In the genomic region with DNA sequence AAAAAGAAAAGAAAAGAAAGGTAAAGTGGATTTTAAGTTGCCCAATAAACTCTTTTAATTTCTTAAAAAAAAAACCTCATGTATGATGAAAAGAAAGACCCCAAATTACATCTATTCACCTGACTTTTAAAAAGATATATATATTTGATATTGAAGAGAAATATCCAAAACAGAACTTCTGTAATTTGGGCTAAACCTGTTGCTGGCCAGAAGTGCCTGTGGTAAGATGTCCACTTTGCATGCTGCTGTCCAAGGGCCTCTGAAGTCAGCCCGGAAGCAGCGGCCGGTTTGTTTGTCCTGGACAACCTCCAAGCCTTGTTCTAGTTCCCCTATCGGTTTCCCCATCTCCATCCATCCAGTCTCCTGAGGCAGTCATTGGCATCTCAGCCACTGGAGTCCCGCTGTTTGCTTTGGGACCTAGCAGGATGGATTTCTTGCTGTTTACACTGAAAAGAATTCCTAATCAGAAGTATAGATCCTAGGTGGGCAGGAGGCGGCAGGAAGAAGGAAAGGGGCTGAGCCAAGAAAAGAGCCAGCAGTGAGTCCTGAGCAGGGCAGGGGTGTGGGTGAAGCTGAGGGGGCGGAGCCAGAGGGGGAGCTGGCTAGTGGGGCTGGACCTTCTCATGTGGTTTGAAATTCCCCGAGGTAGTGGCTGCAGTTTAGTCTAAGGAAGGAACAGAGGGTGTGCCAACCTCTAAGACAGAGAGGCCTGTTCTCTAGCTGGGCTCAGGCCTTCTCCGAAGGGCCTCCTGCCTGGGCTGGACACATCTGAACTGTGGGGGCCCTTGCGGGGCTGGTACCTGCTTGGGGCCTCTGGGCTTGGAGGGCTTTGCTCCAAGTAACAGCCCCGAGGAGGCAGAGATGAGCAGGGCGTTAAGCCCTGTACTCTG, we compare ENCODE assay signal across 10 cellular contexts. TPM values are rescaled to one million over a fixed set of nuclear protein-coding genes. Genes with fewer than 3 reads are reported as not detected.
DNase-seq lines count a peak whose midpoint lies in the region; ATAC-seq, FAIRE-seq and TF ChIP-seq lines count a peak whose summit lies in the region.
"Had no signal": no experiment of that assay in that cellular context is flagged by ENCODE, and none has a peak within 500 bp of the region (broad histone marks: within the 10 kb centered on the region; RNA-seq: fewer than 3 reads in every experiment).

No MANE protein-coding gene starts in this region.

- no peak overlapping the region; a peak in 1 of 7 replicates for H3K9ac ChIP-seq in H1 (replicated peaks in 1 of 4; ENCODE audit: extremely low read depth in 1 of 4, low read depth in 3 of 4, low read length in 3 of 4)

- H3K27me3 ChIP-seq in H1 (replicated peaks in 1 of 4; ENCODE audit: control insufficient read depth in 3 of 4, extremely low read depth in 1 of 4, insufficient read depth in 3 of 4, low read length in 3 of 4) = peaks cover 0 to 30% (median 20%) of the 10 kb centered on the region in 4 experiments; a peak in 5 of 7 replicates

- H3K14ac ChIP-seq in H1 (ENCODE audit: insufficient read length) = no peak overlapping the region

- H2BK5ac ChIP-seq in H1 (ENCODE audit: low read depth, low read length) = no peak overlapping the region

- H4K91ac ChIP-seq in H1 (replicated peaks; ENCODE audit: insufficient read length, low read length) = no peak overlapping the region

- TF ChIP-seq RAD21 in H1 (IDR thresholded peaks at IDR 0.05 in 1 of 2, conservative IDR thresholded peaks at IDR 0.05 in 1 of 2; ENCODE audit: low read depth in 2 of 2, low read length in 2 of 2) = no peak

- H3K4me2 ChIP-seq in H1 (ENCODE audit: insufficient read depth in 1 of 2, low read depth in 2 of 2, low read length in 2 of 2) = 0 out of 4 replicates have a peak overlapping the region, but pooled peaks of 1 of the 2 experiments have one; percentile 14

- H4K20me1 ChIP-seq in H1 (replicated peaks in 1 of 2; ENCODE audit: control insufficient read depth in 1 of 2, insufficient read depth in 2 of 2, low read length in 2 of 2) = no peaks in the 10 kb centered on the region

- H2AFZ ChIP-seq in H1 (ENCODE audit: low read length) = peak overlapping the region; percentile 81; the same call in 1 of the 2 replicates

- peaks cover 7% of the 10 kb centered on the region; the same call in 1 of the 2 replicates for H3K23me2 ChIP-seq in H1 (ENCODE audit: low read depth, low read length)

- H3K27ac ChIP-seq in H1 (ENCODE audit: low read depth, low read length) = no peak overlapping the region
- H3K27ac ChIP-seq: thoracic aorta had no signal

- H3K4me1 ChIP-seq in H1 (replicated peaks in 1 of 4; ENCODE audit: control insufficient read depth in 3 of 4, insufficient read depth in 4 of 4, low read length in 3 of 4) = peaks cover 2 to 10% (median 3%) of the 10 kb centered on the region in 4 experiments; a peak in 4 of 7 replicates

- CTCF ChIA-PET in H1 (lab: Charles Lee; ENCODE audit: partially characterized antibody) (interaction anchor here (1.1 to 3.6 kb wide), 4 partner anchors 17 to 76 kb away, joined by 3 to 13 read pairs (median 8); no protein-coding TSS in a partner anchor), GM10248 (lab: Yijun Ruan, JAX) (interaction anchor here (1.0 to 1.5 kb wide), 2 partner anchors 28 to 134 kb away, joined by 3 read pairs; no protein-coding TSS in a partner anchor)

- no peak overlapping the region for H3K18ac ChIP-seq in H1 (ENCODE audit: extremely low read depth, low read length)

- no peak for TF ChIP-seq EP300 in H1 (IDR thresholded peaks at IDR 0.05; ENCODE audit: borderline replicate concordance in 1 of 2, low read depth in 2 of 2, low read length in 2 of 2)

- H2BK15ac ChIP-seq in H1 (ENCODE audit: low read length) = no peak overlapping the region

- no peak overlapping the region for H3K23ac ChIP-seq in H1 (ENCODE audit: insufficient read length)

- no peak overlapping the region for H4K8ac ChIP-seq in H1 (ENCODE audit: extremely low read depth, insufficient read depth, low read length)

- 71% methylated on average over 11 of the region's 12 CpGs; no CpG with 5 or more reads in 1 of the 2 experiments for WGBS in H1 (ENCODE audit: extremely low coverage in 1 of 2, insufficient coverage in 1 of 2, insufficient read length in 1 of 2, insufficient replicate concordance in 2 of 2, low coverage in 1 of 2, low lambda C conversion rate in 2 of 2, missing lambda C conversion rate in 1 of 2), 2 experiments

- no peak for TF ChIP-seq CTCF in H1 (IDR thresholded peaks at IDR 0.05; ENCODE audit: control extremely low read depth in 1 of 3, insufficient read depth in 1 of 3, low read depth in 1 of 3, low read length in 3 of 3)
- TF ChIP-seq CTCF in GM10248 (IDR thresholded peaks at IDR 0.05; ENCODE audit: control extremely low read depth, extremely low read depth, low read depth, missing control alignments) = no peak

- no peaks in the 10 kb centered on the region for H3K9me3 ChIP-seq in H1 (ENCODE audit: insufficient read depth in 2 of 2, low read depth in 1 of 2, low read length in 1 of 2)
- H3K9me3 ChIP-seq: thoracic aorta had no signal

- H3K56ac ChIP-seq in H1 (replicated peaks; ENCODE audit: insufficient read length, low read depth, low read length) = no peak overlapping the region

- H3K79me1 ChIP-seq in H1 (ENCODE audit: low read depth, low read length) = no peaks in the 10 kb centered on the region

- H3K4ac ChIP-seq in H1 (replicated peaks; ENCODE audit: insufficient read length, low read depth, low read length) = no peak overlapping the region

- no peak overlapping the region for H2AK5ac ChIP-seq in H1 (ENCODE audit: low read depth, low read length)

- no peak overlapping the region for H2BK12ac ChIP-seq in H1 (ENCODE audit: low read depth, low read length)

- no peak overlapping the region for H2BK120ac ChIP-seq in H1 (replicated peaks; ENCODE audit: low read depth, low read length)

- POLR2A ChIA-PET in H1 (lab: Charles Lee; ENCODE audit: partially characterized antibody) (no interaction called here), GM10248 (lab: Yijun Ruan, JAX) (no interaction called here)

- ATAC-seq in GM18907 (IDR thresholded peaks at IDR 0.05; ENCODE audit: unreplicated experiment) (no peak), GM21786 (IDR thresholded peaks at IDR 0.05; ENCODE audit: unreplicated experiment) (no peak)

- H3K4me3 ChIP-seq in H1 (ENCODE audit: extremely low read depth in 1 of 4, insufficient read depth in 2 of 4, low read depth in 3 of 4, low read length in 4 of 4) = no peak overlapping the region
- H3K4me3 ChIP-seq: thoracic aorta had no signal

- H3K36me3 ChIP-seq in H1 (ENCODE audit: control insufficient read depth in 2 of 4, insufficient read depth in 4 of 4, low read length in 3 of 4) = no peaks in the 10 kb centered on the region
- H3K36me3 ChIP-seq: thoracic aorta had no signal

- peak overlapping the region; percentile 48; the same call in 1 of the 2 replicates for H2BK20ac ChIP-seq in H1 (ENCODE audit: low read length)

- no peaks in the 10 kb centered on the region for H3K79me2 ChIP-seq in H1 (ENCODE audit: control insufficient read depth in 1 of 2, insufficient read depth in 2 of 2, low read length in 2 of 2)

- peak; percentile 78 for FAIRE-seq in H1 (lab: Jason Lieb, UNC)
- FAIRE-seq: GM18507 had no signal

- peak; percentile 70 for DNase-seq in COLO829 (ENCODE audit: low spot score)
- DNase-seq in NCI-H460 (ENCODE audit: extremely low read depth, low read depth) = peak; percentile 86
- DNase-seq in H1 (ENCODE audit: low read depth in 1 of 2, low spot score in 2 of 2) = peak in 1 of 2 experiments; percentile 82
- peak; percentile 89 for DNase-seq in mucosa of gallbladder (ENCODE audit: low spot score)
- DNase-seq in GM10248 (ENCODE audit: extremely low spot score) = no peak
- DNase-seq in activated T-cell treated with anti-CD3 and anti-CD28 coated beads for 4 hours = no peak

- TF ChIP-seq POLR2A in H1 (IDR thresholded peaks at IDR 0.05; ENCODE audit: control extremely low read depth in 1 of 2, low read depth in 2 of 2, low read length in 2 of 2) = no peak

- no peak overlapping the region for H4K5ac ChIP-seq in H1 (ENCODE audit: insufficient read length, low read depth, low read length)

TF ChIP-seq in H1, 55 proteins besides CTCF, POLR2A, EP300 and RAD21:
- TF ChIP-seq TCF12 (IDR thresholded peaks at IDR 0.05; ENCODE audit: low read depth, low read length) (no peak), ZNF274 (IDR thresholded peaks at IDR 0.05; ENCODE audit: borderline replicate concordance, extremely low read depth, low read length) (no peak)

RNA-seq across cellular contexts. Expression of a gene that starts 3.3 kb away (rescaled TPM):
- 1.3 and 1.6 TPM in 2 replicates for total RNA-seq in NCI-H460 (2014; rRNA removed; shearing (Covaris generic))
- polyA plus RNA-seq in NCI-H460 (2014; cell fraction: nucleus; rRNA removed) = 0.12 and 0.26 TPM in 2 replicates
- total RNA-seq in H1 (2021; fragmentation: NEBNext Ultra II Directional; extraction: Animal tissue kit (Norgen Biotek cat#: 25700)) = 0.21 and 0.39 TPM in 2 replicates
- 0.14 and 0.21 TPM in 2 replicates for polyA plus RNA-seq in H1 (2011; rRNA removed)
- polyA plus RNA-seq in H1 (2011; cell fraction: cytosol; rRNA removed) = 0.26 TPM
- 0.19 TPM for polyA plus RNA-seq in H1 (2011; cell fraction: nucleus; rRNA removed)
- polyA plus RNA-seq in H1 (2012, experiment 1 of 2) = 0.09 to 0.19 TPM (median 0.12 TPM) in 4 replicates
- 0.10 TPM for polyA plus RNA-seq in H1 (2012, experiment 2 of 2)
- 0.18 TPM for polyA plus RNA-seq in H1 (2013, experiment 1 of 2)
- polyA plus RNA-seq in H1 (2013, experiment 2 of 2) = 0.18 TPM
- polyA minus RNA-seq in H1 (2011; rRNA and poly(A)+ RNA removed) = 0.46 and 0.66 TPM in 2 replicates
- not detected for polyA minus RNA-seq in H1 (2011; cell fraction: cytosol; rRNA and poly(A)+ RNA removed)
- polyA minus RNA-seq in H1 (2011; cell fraction: nucleus; rRNA and poly(A)+ RNA removed) = not detected
- total RNA-seq in mucosa of gallbladder = 27.2 TPM

RNA-seq across cellular contexts. Expression of a gene that starts 56.5 kb away (rescaled TPM):
- total RNA-seq in NCI-H460 (2014; rRNA removed; shearing (Covaris generic)) = 34.6 and 36.7 TPM in 2 replicates
- polyA plus RNA-seq in NCI-H460 (2014; cell fraction: nucleus; rRNA removed) = 8.3 and 15.2 TPM in 2 replicates
- total RNA-seq in H1 (2021; fragmentation: NEBNext Ultra II Directional; extraction: Animal tissue kit (Norgen Biotek cat#: 25700)) = 15.2 and 16.6 TPM in 2 replicates
- 5.6 and 5.9 TPM in 2 replicates for polyA plus RNA-seq in H1 (2011; rRNA removed)
- 7.1 TPM for polyA plus RNA-seq in H1 (2011; cell fraction: cytosol; rRNA removed)
- polyA plus RNA-seq in H1 (2011; cell fraction: nucleus; rRNA removed) = 6.4 TPM
- 5.4 to 12.8 TPM (median 7.1 TPM) in 4 replicates for polyA plus RNA-seq in H1 (2012, experiment 1 of 2)
- 2.1 TPM for polyA plus RNA-seq in H1 (2012, experiment 2 of 2)
- 8.2 TPM for polyA plus RNA-seq in H1 (2013, experiment 1 of 2)
- polyA plus RNA-seq in H1 (2013, experiment 2 of 2) = 9.0 TPM
- 11.2 and 12.2 TPM in 2 replicates for polyA minus RNA-seq in H1 (2011; rRNA and poly(A)+ RNA removed)
- polyA minus RNA-seq in H1 (2011; cell fraction: cytosol; rRNA and poly(A)+ RNA removed) = 7.3 TPM
- polyA minus RNA-seq in H1 (2011; cell fraction: nucleus; rRNA and poly(A)+ RNA removed) = 4.9 TPM
- 19.1 TPM for total RNA-seq in mucosa of gallbladder

Comparison
In these comparisons a context has a peak if more than half of its experiments do, and no peak if none do; other contexts are left out.
1. DNase-seq: peak in COLO829 (single experiment), NCI-H460 (single experiment) and mucosa of gallbladder (single experiment); none in GM10248 (single experiment) and activated T-cell treated with anti-CD3 and anti-CD28 coated beads for 4 hours (single experiment).
2. RNA of a gene that starts 3.3 kb away (total RNA-seq): 27.2 TPM in mucosa of gallbladder (single experiment); 1.3 to 1.6 TPM in NCI-H460 and 0.21 to 0.39 TPM in H1; every median in the first group is over 10 times any median in the second.